ENCODE assay signal across 1 cellular context in the genomic region with DNA sequence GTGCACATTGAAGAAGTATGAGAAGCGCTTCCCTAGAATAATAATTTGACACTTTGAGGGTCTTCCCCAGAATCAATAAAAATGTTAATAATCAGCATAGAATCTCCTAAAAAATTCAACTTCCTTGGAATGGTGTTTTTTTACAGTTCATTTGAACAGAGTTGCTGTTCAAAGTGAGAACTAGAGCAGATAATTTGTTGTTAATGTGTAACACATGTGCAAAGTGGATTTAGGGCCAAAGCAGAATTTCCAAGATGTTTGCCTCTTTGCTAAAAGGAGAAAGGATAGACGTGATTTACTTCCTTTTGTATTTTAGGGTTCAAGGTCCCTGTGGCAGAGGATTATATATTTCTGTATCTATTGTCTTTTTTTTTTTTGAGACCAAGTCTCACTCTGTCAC.
TF ChIP-seq lines count a peak whose summit lies in the region.

No MANE protein-coding gene starts in this region.

TF ChIP-seq in GM23338, 12 proteins besides CTCF, POLR2A, EP300 and RAD21 (continued from another document):
- TF ChIP-seq, protein P1, sequence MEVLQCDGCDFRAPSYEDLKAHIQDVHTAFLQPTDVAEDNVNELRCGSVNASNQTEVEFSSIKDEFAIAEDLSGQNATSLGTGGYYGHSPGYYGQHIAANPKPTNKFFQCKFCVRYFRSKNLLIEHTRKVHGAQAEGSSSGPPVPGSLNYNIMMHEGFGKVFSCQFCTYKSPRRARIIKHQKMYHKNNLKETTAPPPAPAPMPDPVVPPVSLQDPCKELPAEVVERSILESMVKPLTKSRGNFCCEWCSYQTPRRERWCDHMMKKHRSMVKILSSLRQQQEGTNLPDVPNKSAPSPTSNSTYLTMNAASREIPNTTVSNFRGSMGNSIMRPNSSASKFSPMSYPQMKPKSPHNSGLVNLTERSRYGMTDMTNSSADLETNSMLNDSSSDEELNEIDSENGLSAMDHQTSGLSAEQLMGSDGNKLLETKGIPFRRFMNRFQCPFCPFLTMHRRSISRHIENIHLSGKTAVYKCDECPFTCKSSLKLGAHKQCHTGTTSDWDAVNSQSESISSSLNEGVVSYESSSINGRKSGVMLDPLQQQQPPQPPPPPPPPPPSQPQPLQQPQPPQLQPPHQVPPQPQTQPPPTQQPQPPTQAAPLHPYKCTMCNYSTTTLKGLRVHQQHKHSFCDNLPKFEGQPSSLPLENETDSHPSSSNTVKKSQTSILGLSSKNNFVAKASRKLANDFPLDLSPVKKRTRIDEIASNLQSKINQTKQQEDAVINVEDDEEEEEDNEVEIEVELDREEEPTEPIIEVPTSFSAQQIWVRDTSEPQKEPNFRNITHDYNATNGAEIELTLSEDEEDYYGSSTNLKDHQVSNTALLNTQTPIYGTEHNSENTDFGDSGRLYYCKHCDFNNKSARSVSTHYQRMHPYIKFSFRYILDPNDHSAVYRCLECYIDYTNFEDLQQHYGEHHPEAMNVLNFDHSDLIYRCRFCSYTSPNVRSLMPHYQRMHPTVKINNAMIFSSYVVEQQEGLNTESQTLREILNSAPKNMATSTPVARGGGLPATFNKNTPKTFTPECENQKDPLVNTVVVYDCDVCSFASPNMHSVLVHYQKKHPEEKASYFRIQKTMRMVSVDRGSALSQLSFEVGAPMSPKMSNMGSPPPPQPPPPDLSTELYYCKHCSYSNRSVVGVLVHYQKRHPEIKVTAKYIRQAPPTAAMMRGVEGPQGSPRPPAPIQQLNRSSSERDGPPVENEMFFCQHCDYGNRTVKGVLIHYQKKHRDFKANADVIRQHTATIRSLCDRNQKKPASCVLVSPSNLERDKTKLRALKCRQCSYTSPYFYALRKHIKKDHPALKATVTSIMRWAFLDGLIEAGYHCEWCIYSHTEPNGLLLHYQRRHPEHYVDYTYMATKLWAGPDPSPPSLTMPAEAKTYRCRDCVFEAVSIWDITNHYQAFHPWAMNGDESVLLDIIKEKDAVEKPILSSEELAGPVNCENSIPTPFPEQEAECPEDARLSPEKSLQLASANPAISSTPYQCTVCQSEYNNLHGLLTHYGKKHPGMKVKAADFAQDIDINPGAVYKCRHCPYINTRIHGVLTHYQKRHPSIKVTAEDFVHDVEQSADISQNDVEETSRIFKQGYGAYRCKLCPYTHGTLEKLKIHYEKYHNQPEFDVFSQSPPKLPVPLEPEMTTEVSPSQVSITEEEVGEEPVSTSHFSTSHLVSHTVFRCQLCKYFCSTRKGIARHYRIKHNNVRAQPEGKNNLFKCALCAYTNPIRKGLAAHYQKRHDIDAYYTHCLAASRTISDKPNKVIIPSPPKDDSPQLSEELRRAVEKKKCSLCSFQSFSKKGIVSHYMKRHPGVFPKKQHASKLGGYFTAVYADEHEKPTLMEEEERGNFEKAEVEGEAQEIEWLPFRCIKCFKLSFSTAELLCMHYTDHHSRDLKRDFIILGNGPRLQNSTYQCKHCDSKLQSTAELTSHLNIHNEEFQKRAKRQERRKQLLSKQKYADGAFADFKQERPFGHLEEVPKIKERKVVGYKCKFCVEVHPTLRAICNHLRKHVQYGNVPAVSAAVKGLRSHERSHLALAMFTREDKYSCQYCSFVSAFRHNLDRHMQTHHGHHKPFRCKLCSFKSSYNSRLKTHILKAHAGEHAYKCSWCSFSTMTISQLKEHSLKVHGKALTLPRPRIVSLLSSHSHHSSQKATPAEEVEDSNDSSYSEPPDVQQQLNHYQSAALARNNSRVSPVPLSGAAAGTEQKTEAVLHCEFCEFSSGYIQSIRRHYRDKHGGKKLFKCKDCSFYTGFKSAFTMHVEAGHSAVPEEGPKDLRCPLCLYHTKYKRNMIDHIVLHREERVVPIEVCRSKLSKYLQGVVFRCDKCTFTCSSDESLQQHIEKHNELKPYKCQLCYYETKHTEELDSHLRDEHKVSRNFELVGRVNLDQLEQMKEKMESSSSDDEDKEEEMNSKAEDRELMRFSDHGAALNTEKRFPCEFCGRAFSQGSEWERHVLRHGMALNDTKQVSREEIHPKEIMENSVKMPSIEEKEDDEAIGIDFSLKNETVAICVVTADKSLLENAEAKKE (CRISPR knock-in tag; IDR thresholded peaks at IDR 0.05): no peak
- TF ChIP-seq JUNB (IDR thresholded peaks at IDR 0.05; ENCODE audit: unreplicated experiment): no peak
